8 cellular contexts compared by ENCODE assay signal in the genomic region with DNA sequence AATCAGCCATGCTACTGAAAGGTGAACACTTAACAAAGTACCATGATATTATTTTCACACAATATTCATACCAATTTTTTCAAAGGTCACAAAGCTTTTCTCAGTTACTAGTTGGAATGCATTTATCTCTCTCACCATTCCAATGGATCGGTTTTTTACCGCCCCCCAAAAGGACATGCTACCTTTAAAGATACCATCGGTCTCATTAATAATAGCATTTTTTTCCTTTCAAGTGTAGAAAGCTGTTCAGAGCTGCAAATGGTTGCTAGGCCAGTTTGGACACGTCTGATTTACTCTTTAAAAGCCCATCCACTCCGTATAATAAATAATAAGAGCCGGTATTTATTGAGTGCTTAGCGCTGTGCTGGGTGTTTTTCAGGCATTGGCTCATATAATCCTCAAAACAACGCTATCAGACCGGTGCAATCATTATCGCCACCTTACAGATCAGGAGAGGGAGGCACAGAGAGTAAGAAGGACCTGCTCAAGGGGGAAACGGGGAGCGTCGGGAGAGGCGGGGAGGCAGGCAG. TPM values are rescaled to one million over a fixed set of nuclear protein-coding genes. Genes with fewer than 3 reads are reported as not detected.
DNase-seq lines count a peak whose midpoint lies in the region; ATAC-seq and TF ChIP-seq lines count a peak whose summit lies in the region.

No MANE protein-coding gene starts in this region.

- H3K27ac ChIP-seq in RWPE1 = peak overlapping the region; percentile 85

- DNase-seq in RWPE1 (ENCODE audit: low spot score) (no peak), fibroblast of the aortic adventitia (ENCODE audit: low read depth) (no peak), pons (ENCODE audit: low spot score) (peak; percentile 42), hypothalamus (lab: John Stamatoyannopoulos, UW) (no peak), left colon (no peak), dermis blood vessel endothelial cell (no peak)

- CTCF ChIA-PET in RWPE1 (lab: Yijun Ruan, JAX) = interaction anchor here (0.7 to 0.9 kb wide), 2 partner anchors 19 to 120 kb away, joined by 5 to 6 read pairs; no protein-coding TSS in a partner anchor

- intact Hi-C loops in left colon (cut with DNase I, micrococcal nuclease) = no loop called here

- no peak for TF ChIP-seq CTCF in RWPE1 (conservative IDR thresholded peaks at IDR 0.05; ENCODE audit: low read depth)
- TF ChIP-seq CTCF in fibroblast of the aortic adventitia (IDR thresholded peaks at IDR 0.05; ENCODE audit: insufficient read depth, low read length) = no peak

- no peak for ATAC-seq in left colon
- ATAC-seq in HG03097 (IDR thresholded peaks at IDR 0.05; ENCODE audit: low FRiP score, unreplicated experiment) = no peak

- peak overlapping the region; percentile 60; the same call in 1 of the 2 replicates for H3K4me3 ChIP-seq in GM08714 (ENCODE audit: low read length)
- peak overlapping the region; percentile 50 for H3K4me3 ChIP-seq in fibroblast of the aortic adventitia (ENCODE audit: low read depth, low read length)

- POLR2A ChIA-PET in RWPE1 (lab: Yijun Ruan, JAX; ENCODE audit: low non-redundant PET) = interaction anchor here (1.0 kb wide), 1 partner anchor 216 kb away, joined by 3 read pairs; no protein-coding TSS in a partner anchor

RNA-seq across cellular contexts. Expression of a gene that starts 35.0 kb away (rescaled TPM):
- total RNA-seq in fibroblast of the aortic adventitia (ENCODE audit: low replicate concordance) (3.3 and 4.5 TPM in 2 replicates), left colon (10 to 100 TPM; 13.2 to 24.1 TPM), dermis blood vessel endothelial cell (100 and 119 TPM in 2 replicates)
